8 cellular contexts compared by ENCODE assay signal in the genomic region with DNA sequence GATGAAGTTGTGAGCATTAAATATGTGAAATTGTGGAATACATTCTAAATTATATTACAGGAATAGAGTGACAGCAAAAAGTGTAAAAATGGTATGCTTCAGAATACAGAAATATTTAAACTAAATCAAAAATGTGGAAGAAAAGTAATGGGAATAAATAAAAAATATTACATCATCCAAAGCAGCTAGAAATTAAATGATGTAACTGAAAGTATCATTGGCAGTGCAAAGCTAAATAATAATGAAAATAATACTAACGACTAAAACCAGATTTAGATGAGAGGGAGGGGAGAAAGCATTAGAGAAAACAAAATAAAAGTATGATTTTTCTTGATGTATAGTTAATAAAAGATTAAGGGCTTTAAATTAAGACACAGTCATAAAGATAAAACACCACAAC.
"Had no signal": no experiment of that assay in that cellular context is flagged by ENCODE, and none has a peak within 500 bp of the region (broad histone marks: within the 10 kb centered on the region; RNA-seq: fewer than 3 reads in every experiment).

No MANE protein-coding gene starts in this region.

- DNase-seq: GDM1, GF-D8 had no signal

- H3K4me3 ChIP-seq: GM12878 had no signal

- ATAC-seq: GM12878 had no signal

- FAIRE-seq: G401.6, GM12878, GM12891, GM12892, GM18507, GM19239 had no signal
